Comparison of ENCODE assay signal across 13 cellular contexts in genomic region chr11:86161373-86162255, GRCh38.
DNase-seq lines count a peak whose midpoint lies in the region; ATAC-seq and TF ChIP-seq lines count a peak whose summit lies in the region.
"Had no signal": no experiment of that assay in that cellular context is flagged by ENCODE, and none has a peak within 500 bp of the region (broad histone marks: within the 10 kb centered on the region; RNA-seq: fewer than 3 reads in every experiment).

No MANE protein-coding gene starts in this region.

- no peak for TF ChIP-seq POLR2A in transverse colon (IDR thresholded peaks at IDR 0.05)

- BruUV-seq in mammary epithelial cell (replicated peaks; lab: Mats Ljungman, UMichigan): no TSS peak

- no peak for TF ChIP-seq EP300 in transverse colon (IDR thresholded peaks at IDR 0.05; ENCODE audit: low read depth)

- in situ Hi-C loops in mammary epithelial cell (cut with MboI; ENCODE audit: low sequenced_read_pairs in 2 of 2) (no loop called here), transverse colon (cut with MboI; ENCODE audit: low pct_ligation_motif_present in 1 of 4, low pct_unique_long_range_greater_than_20kb in 1 of 4, low sequenced_read_pairs in 3 of 4) (no loop called here)

- CTCF ChIA-PET in mammary epithelial cell (lab: Charles Lee; ENCODE audit: low non-redundant PET): interaction anchor here (0.7 kb wide), 1 partner anchor 120 kb away, joined by 5 read pairs; no protein-coding TSS in a partner anchor

- 65% methylated on average over 3 of the region's 3 CpGs for WGBS in mammary epithelial cell (ENCODE audit: low coverage, missing lambda C conversion rate)
- 93 to 100% methylated on average over 1 to 2 of the region's 3 CpGs for WGBS in mesodermal cell (ENCODE audit: insufficient coverage in 2 of 2), 2 experiments
- 70 to 71% methylated on average over 3 of the region's 3 CpGs for WGBS in transverse colon (ENCODE audit: low coverage in 1 of 2), 2 donors

- no peak for TF ChIP-seq CTCF in mammary epithelial cell (conservative IDR thresholded peaks at IDR 0.05 in 1 of 2, IDR thresholded peaks at IDR 0.05 in 1 of 2; ENCODE audit: extremely low read depth in 1 of 2, insufficient read depth in 1 of 2, low read depth in 1 of 2, low read length in 2 of 2)
- no peak for TF ChIP-seq CTCF in transverse colon (IDR thresholded peaks at IDR 0.05)

- peak overlapping the region; percentile 33 for H3K27ac Mint-ChIP-seq in T-helper 1 cell treated with Interleukin-12 subunit alpha and Interleukin-12 subunit beta and Interleukin-4 antibody, amounts not matched to agents 30 μg/mL and 1 μg/mL, for 36 hours
- H3K27ac Mint-ChIP-seq: stimulated activated effector memory CD8-positive, alpha-beta T cell treated with anti-CD3 and anti-CD28 coated beads, Interleukin-12 subunit alpha, Interleukin-12 subunit beta, amount 100 ng/mL, for 72 hours had no signal

- H3K9me3 Mint-ChIP-seq in T-helper 1 cell treated with Interleukin-12 subunit alpha and Interleukin-12 subunit beta and Interleukin-4 antibody, amounts not matched to agents 30 μg/mL and 1 μg/mL, for 36 hours: peaks cover 11% of the 10 kb centered on the region
- H3K9me3 Mint-ChIP-seq: stimulated activated effector memory CD8-positive, alpha-beta T cell treated with anti-CD3 and anti-CD28 coated beads, Interleukin-12 subunit alpha, Interleukin-12 subunit beta, amount 100 ng/mL, for 72 hours had no signal

- dilution Hi-C loops in mammary epithelial cell (cut with HindIII; ENCODE audit: low sequenced_read_pairs): no loop called here

- no peaks in the 10 kb centered on the region for H3K79me2 ChIP-seq in mammary epithelial cell (ENCODE audit: insufficient read depth, low read length)

- H3K4me3 Mint-ChIP-seq in T-helper 1 cell treated with Interleukin-12 subunit alpha and Interleukin-12 subunit beta and Interleukin-4 antibody, amounts not matched to agents 30 μg/mL and 1 μg/mL, for 36 hours: no peak overlapping the region
- H3K4me3 Mint-ChIP-seq: stimulated activated effector memory CD8-positive, alpha-beta T cell treated with anti-CD3 and anti-CD28 coated beads, Interleukin-12 subunit alpha, Interleukin-12 subunit beta, amount 100 ng/mL, for 72 hours had no signal

- intact Hi-C loops in mammary epithelial cell (cut with micrococcal nuclease) (loop anchor here (2.0 kb wide), 1 partner anchor 21 kb away; no protein-coding TSS in a partner anchor), transverse colon (cut with DNase I; ENCODE audit: low total_unique reads) (no loop called here)

- H3K9ac ChIP-seq in mammary epithelial cell (ENCODE audit: insufficient read depth, low read length): peak overlapping the region; percentile 4

- no peak for DNase-seq in T-helper 1 cell
- DNase-seq in mammary epithelial cell: no peak
- no peak for DNase-seq in transverse colon
- no peak for DNase-seq in HCEC 1CT
- no peak for DNase-seq in NCI-H345 treated with DMSO at 0.1 percent for 48 hours (lab: John Stamatoyannopoulos, UW; ENCODE audit: unreplicated experiment)
- DNase-seq: GOT3, NCI-H774 had no signal

- no peaks in the 10 kb centered on the region for H3K27me3 ChIP-seq in mammary epithelial cell (ENCODE audit: insufficient read depth, low read length)
- H3K27me3 ChIP-seq in transverse colon: no peaks in the 10 kb centered on the region
- H3K27me3 ChIP-seq: brain microvascular endothelial cell had no signal

- H4K20me1 ChIP-seq in mammary epithelial cell (ENCODE audit: insufficient read depth, low read length): no peaks in the 10 kb centered on the region

- no peaks in the 10 kb centered on the region for H3K36me3 ChIP-seq in mammary epithelial cell (ENCODE audit: insufficient read depth, low read length)
- H3K36me3 ChIP-seq in mesodermal cell (ENCODE audit: control insufficient read depth, insufficient read depth, low read length): no peaks in the 10 kb centered on the region
- no peaks in the 10 kb centered on the region for H3K36me3 ChIP-seq in transverse colon
- H3K36me3 ChIP-seq: brain microvascular endothelial cell had no signal

- no peak for ATAC-seq in HG03280 (IDR thresholded peaks at IDR 0.05; ENCODE audit: unreplicated experiment)

- no peaks in the 10 kb centered on the region for H3K27me3 Mint-ChIP-seq in T-helper 1 cell treated with Interleukin-12 subunit alpha and Interleukin-12 subunit beta and Interleukin-4 antibody, amounts not matched to agents 30 μg/mL and 1 μg/mL, for 36 hours (ENCODE audit: low read depth)

- H3K4me3 ChIP-seq in mammary epithelial cell (replicated peaks in 1 of 3; ENCODE audit: insufficient read depth in 1 of 3, low read depth in 2 of 3, low read length in 3 of 3): no peak overlapping the region
- H3K4me3 ChIP-seq in mesodermal cell (ENCODE audit: extremely low read depth, insufficient read depth, low read length, poor library complexity, severe bottlenecking): no peak overlapping the region
- no peak overlapping the region for H3K4me3 ChIP-seq in transverse colon
- H3K4me3 ChIP-seq: lung had no signal

- no peak overlapping the region for H3K4me2 ChIP-seq in mammary epithelial cell (ENCODE audit: insufficient read depth, low read depth, low read length)

- H3K9me3 ChIP-seq in mammary epithelial cell (replicated peaks; ENCODE audit: insufficient read depth, low read length) (no peaks in the 10 kb centered on the region), mesodermal cell (ENCODE audit: control insufficient read depth, low read length) (no peaks in the 10 kb centered on the region), transverse colon (no peaks in the 10 kb centered on the region)

- peak overlapping the region; percentile 75 for H2AFZ ChIP-seq in mammary epithelial cell (ENCODE audit: low read depth, low read length)

- H3K4me1 ChIP-seq in mammary epithelial cell (ENCODE audit: insufficient read depth, low read length) (peaks cover 48% of the 10 kb centered on the region), mesodermal cell (ENCODE audit: control insufficient read depth, insufficient read depth, low read length, poor library complexity, severe bottlenecking) (peaks cover 37% of the 10 kb centered on the region), transverse colon (peaks cover 0 to 27% (median 12%) of the 10 kb centered on the region in 4 donors)

- peaks cover 4% of the 10 kb centered on the region for H3K36me3 Mint-ChIP-seq in T-helper 1 cell treated with Interleukin-12 subunit alpha and Interleukin-12 subunit beta and Interleukin-4 antibody, amounts not matched to agents 30 μg/mL and 1 μg/mL, for 36 hours (ENCODE audit: low read depth)
- H3K36me3 Mint-ChIP-seq: stimulated activated effector memory CD8-positive, alpha-beta T cell treated with anti-CD3 and anti-CD28 coated beads, Interleukin-12 subunit alpha, Interleukin-12 subunit beta, amount 100 ng/mL, for 72 hours had no signal

- peak overlapping the region; percentile 65 for H3K27ac ChIP-seq in mammary epithelial cell (ENCODE audit: insufficient read depth, low read depth, low read length)
- H3K27ac ChIP-seq in mesodermal cell (ENCODE audit: low read depth, low read length, severe bottlenecking): peak overlapping the region; percentile 57
- peak overlapping the region; percentile 53 to 77 (median 69) for H3K27ac ChIP-seq in transverse colon

- peaks cover 31% of the 10 kb centered on the region for H3K4me1 Mint-ChIP-seq in T-helper 1 cell treated with Interleukin-12 subunit alpha and Interleukin-12 subunit beta and Interleukin-4 antibody, amounts not matched to agents 30 μg/mL and 1 μg/mL, for 36 hours (ENCODE audit: low read depth)
